In genomic region chr12:68042212-68042699, GRCh38 we compare ENCODE assay signal across 11 cellular contexts. TPM values are rescaled to one million over a fixed set of nuclear protein-coding genes. Genes with fewer than 3 reads are reported as not detected.
DNase-seq lines count a peak whose midpoint lies in the region; ATAC-seq, FAIRE-seq and TF ChIP-seq lines count a peak whose summit lies in the region.
"Had no signal": no experiment of that assay in that cellular context is flagged by ENCODE, and none has a peak within 500 bp of the region (broad histone marks: within the 10 kb centered on the region; RNA-seq: fewer than 3 reads in every experiment).

No MANE protein-coding gene starts in this region.

- no peak overlapping the region for H2AFZ ChIP-seq in DND-41 (ENCODE audit: low read depth, low read length)

- TF ChIP-seq CTCF in DND-41 (IDR thresholded peaks at IDR 0.05; ENCODE audit: borderline replicate concordance, extremely low read depth, low read length, poor library complexity, severe bottlenecking) (peak; percentile 2), VCaP (conservative IDR thresholded peaks at IDR 0.05) (0 out of 2 replicates have a peak, but pooled peaks have one; percentile 6), mucosa of descending colon (IDR thresholded peaks at IDR 0.05) (no peak), kidney (IDR thresholded peaks at IDR 0.05; ENCODE audit: borderline replicate concordance, extremely low read depth, insufficient read depth) (no peak)

- no peaks in the 10 kb centered on the region for H4K20me1 ChIP-seq in DND-41 (ENCODE audit: insufficient read depth, low read length)

- H3K27ac ChIP-seq in DND-41 (ENCODE audit: low read length) (no peak overlapping the region), VCaP (no peak overlapping the region), kidney (ENCODE audit: low read depth in 2 of 2, low read length in 2 of 2) (no peak overlapping the region)
- H3K27ac ChIP-seq: thoracic aorta had no signal

- intact Hi-C loops in mucosa of descending colon (cut with DNase I, micrococcal nuclease): no loop called here
- intact Hi-C loops in kidney (cut with DNase I): no loop called here

- H3K36me3 ChIP-seq in DND-41 (ENCODE audit: insufficient read depth, low read length): no peaks in the 10 kb centered on the region
- H3K36me3 ChIP-seq in mucosa of descending colon (ENCODE audit: low read depth): no peaks in the 10 kb centered on the region
- H3K36me3 ChIP-seq in kidney (ENCODE audit: control insufficient read depth in 1 of 2, insufficient read depth in 2 of 2, low read length in 2 of 2): no peaks in the 10 kb centered on the region
- H3K36me3 ChIP-seq: thoracic aorta had no signal

- H3K4me1 ChIP-seq in DND-41 (ENCODE audit: insufficient read depth, low read length) (no peaks in the 10 kb centered on the region), mucosa of descending colon (ENCODE audit: low read depth) (no peaks in the 10 kb centered on the region), kidney (ENCODE audit: control insufficient read depth in 1 of 2, insufficient read depth in 1 of 2, low read depth in 1 of 2, low read length in 2 of 2) (peaks cover 6 to 12% of the 10 kb centered on the region in 2 donors)

- TF ChIP-seq POLR2A in GM19099 (IDR thresholded peaks at IDR 0.05; ENCODE audit: extremely low read depth, insufficient read length, low read depth): peak; percentile 40

- DNase-seq in DND-41: no peak
- no peak for DNase-seq in mucosa of descending colon
- no peak for DNase-seq in SKM-1 (lab: John Stamatoyannopoulos, UW; ENCODE audit: unreplicated experiment)
- DNase-seq in AG08396 (ENCODE audit: low spot score): no peak
- DNase-seq in kidney: no peak

- ATAC-seq in DND-41 (ENCODE audit: insufficient read depth, low read depth) (no peak), HG03135 (IDR thresholded peaks at IDR 0.05; ENCODE audit: unreplicated experiment) (peak; percentile 73), mucosa of descending colon (peak; percentile 29)

- H3K4me3 ChIP-seq in DND-41 (ENCODE audit: low read depth in 1 of 2, low read length in 2 of 2) (no peak overlapping the region), mucosa of descending colon (no peak overlapping the region), kidney (ENCODE audit: low read length in 2 of 2) (no peak overlapping the region)
- H3K4me3 ChIP-seq: thoracic aorta had no signal

- H3K27me3 ChIP-seq in DND-41 (ENCODE audit: insufficient read depth, low read length, poor library complexity): no peaks in the 10 kb centered on the region

- no peak overlapping the region for H3K9ac ChIP-seq in DND-41 (ENCODE audit: low read depth, low read length)
- H3K9ac ChIP-seq in kidney (ENCODE audit: low read length in 2 of 2): no peak overlapping the region

- no peaks in the 10 kb centered on the region for H3K79me2 ChIP-seq in DND-41 (ENCODE audit: insufficient read depth, low read length)

- FAIRE-seq in kidney (lab: Jason Lieb, UNC): no peak

- H3K9me3 ChIP-seq in DND-41 (ENCODE audit: insufficient read depth, low read length, severe bottlenecking) (no peaks in the 10 kb centered on the region), mucosa of descending colon (no peaks in the 10 kb centered on the region), kidney (ENCODE audit: control insufficient read depth in 1 of 2, low read length in 2 of 2) (no peaks in the 10 kb centered on the region)
- H3K9me3 ChIP-seq: thoracic aorta had no signal

- H3K4me2 ChIP-seq in DND-41 (ENCODE audit: insufficient read depth, low read length): no peak overlapping the region

RNA-seq across cellular contexts. Expression of gene IFNG-AS1, which starts 53.0 kb away (rescaled TPM):
- total RNA-seq in mucosa of descending colon (under 1 TPM in 2 of 3 donors, not detected in 1; 0.17 to 0.70 TPM), kidney (0.85 TPM)
- not detected for polyA plus RNA-seq in kidney (ENCODE audit: insufficient read depth, low read depth, low replicate concordance)
- total RNA-seq: glomerular endothelial cell, NCI-H460 had no signal

Comparison
In these comparisons a context has a peak if more than half of its experiments do, and no peak if none do; other contexts are left out.
1. CTCF ChIP-seq: peak in DND-41 (single experiment) and VCaP (single experiment); none in mucosa of descending colon (single experiment) and kidney (single experiment).